1 cellular context compared by ENCODE assay signal in genomic region chr13:111033172-111034133, GRCh38.
TF ChIP-seq lines count a peak whose summit lies in the region.

No MANE protein-coding gene starts in this region.

TF ChIP-seq in GM23338, 12 proteins besides CTCF, POLR2A, EP300 and RAD21:
- TF ChIP-seq ZNF462 (CRISPR knock-in tag; IDR thresholded peaks at IDR 0.05) (no peak), REST (IDR thresholded peaks at IDR 0.05; ENCODE audit: unreplicated experiment) (no peak), ETS1 (IDR thresholded peaks at IDR 0.05) (no peak), ZNF114 (CRISPR knock-in tag; IDR thresholded peaks at IDR 0.05) (no peak), EZH2 (IDR thresholded peaks at IDR 0.05; ENCODE audit: low read depth, unreplicated experiment) (no peak), NANOG (IDR thresholded peaks at IDR 0.05; ENCODE audit: borderline replicate concordance) (no peak), JUNB (IDR thresholded peaks at IDR 0.05; ENCODE audit: unreplicated experiment) (no peak), CREB1 (CRISPR knock-in tag; IDR thresholded peaks at IDR 0.05; ENCODE audit: low read depth) (no peak), STAT1 (IDR thresholded peaks at IDR 0.05; ENCODE audit: unreplicated experiment) (no peak), EZH2phosphoT487 (IDR thresholded peaks at IDR 0.05; ENCODE audit: unreplicated experiment) (no peak), POLR2AphosphoS5 (IDR thresholded peaks at IDR 0.05; ENCODE audit: low read depth) (no peak), ZNF331 (CRISPR knock-in tag; IDR thresholded peaks at IDR 0.05; ENCODE audit: low read depth) (no peak)
